In genomic region chr10:43192824-43193223, GRCh38 we compare ENCODE assay signal across 15 cellular contexts.
"Had no signal": no experiment of that assay in that cellular context is flagged by ENCODE, and none has a peak within 500 bp of the region (broad histone marks: within the 10 kb centered on the region; RNA-seq: fewer than 3 reads in every experiment).

No MANE protein-coding gene starts in this region.

- H3K4me3 Mint-ChIP-seq: activated CD4-positive, alpha-beta T cell treated with anti-CD3 and anti-CD28 coated beads, Interleukin-2, amount 10 ng/mL, durations not matched to agents 7 days and 5 days; activated naive CD8-positive, alpha-beta T cell treated with anti-CD3 and anti-CD28 coated beads, Interleukin-2, amount 50 U/mL, for 24 hours; activated T-helper 17 cell treated with anti-CD3 and anti-CD28 coated beads, Interleukin-2, amount 50 U/mL, for 72 hours; dendritic cell treated with granulocyte-macrophage colony-stimulating factor and Interleukin-4, amounts not matched to agents 40 ng/mL and 50 ng/mL, for 4 days; natural killer cell; stimulated activated memory B cell treated with anti-CD40 and anti-IgM and Interleukin-4, amounts not matched to agents 10 μg/mL and 1 μg/mL and 100 μg/mL, for 72 hours; T-helper 2 cell treated with Interferon-gamma antibody and Interleukin-4, amounts not matched to agents 5 μg/mL and 100 μg/mL, for 36 hours had no signal

- H3K9me3 Mint-ChIP-seq: activated CD4-positive, alpha-beta T cell treated with anti-CD3 and anti-CD28 coated beads, Interleukin-2, amount 10 ng/mL, durations not matched to agents 7 days and 5 days; activated naive CD8-positive, alpha-beta T cell treated with anti-CD3 and anti-CD28 coated beads, Interleukin-2, amount 50 U/mL, for 24 hours; activated T-helper 17 cell treated with anti-CD3 and anti-CD28 coated beads, Interleukin-2, amount 50 U/mL, for 72 hours; dendritic cell treated with granulocyte-macrophage colony-stimulating factor and Interleukin-4, amounts not matched to agents 40 ng/mL and 50 ng/mL, for 4 days; natural killer cell; stimulated activated memory B cell treated with anti-CD40 and anti-IgM and Interleukin-4, amounts not matched to agents 10 μg/mL and 1 μg/mL and 100 μg/mL, for 72 hours; T-helper 2 cell treated with Interferon-gamma antibody and Interleukin-4, amounts not matched to agents 5 μg/mL and 100 μg/mL, for 36 hours had no signal

- DNase-seq: activated naive CD4-positive, alpha-beta T cell treated with Interleukin-2 at 50 U/mL for 16 hours; activated naive CD8-positive, alpha-beta T cell treated with anti-CD3 and anti-CD28 coated beads, Interleukin-2, amount 50 U/mL, for 24 hours; activated T-cell treated with anti-CD3 and anti-CD28 coated beads for 4 hours; effector memory CD4-positive, alpha-beta T cell; foreskin melanocyte; mammary epithelial cell; natural killer cell; retina; stimulated activated CD4-positive, alpha-beta T cell treated with anti-CD3 and anti-CD28 coated beads, Interleukin-2, amount 100 ng/mL, for 48 hours had no signal

- H3K27me3 Mint-ChIP-seq: activated CD4-positive, alpha-beta T cell treated with anti-CD3 and anti-CD28 coated beads, Interleukin-2, amount 10 ng/mL, durations not matched to agents 7 days and 5 days; activated naive CD8-positive, alpha-beta T cell treated with anti-CD3 and anti-CD28 coated beads, Interleukin-2, amount 50 U/mL, for 24 hours; activated T-helper 17 cell treated with anti-CD3 and anti-CD28 coated beads, Interleukin-2, amount 50 U/mL, for 72 hours; dendritic cell treated with granulocyte-macrophage colony-stimulating factor and Interleukin-4, amounts not matched to agents 40 ng/mL and 50 ng/mL, for 4 days; stimulated activated memory B cell treated with anti-CD40 and anti-IgM and Interleukin-4, amounts not matched to agents 10 μg/mL and 1 μg/mL and 100 μg/mL, for 72 hours had no signal

- H3K27ac ChIP-seq: neutrophil had no signal

- H3K27ac Mint-ChIP-seq: activated CD4-positive, alpha-beta T cell treated with anti-CD3 and anti-CD28 coated beads, Interleukin-2, amount 10 ng/mL, durations not matched to agents 7 days and 5 days; activated naive CD8-positive, alpha-beta T cell treated with anti-CD3 and anti-CD28 coated beads, Interleukin-2, amount 50 U/mL, for 24 hours; dendritic cell treated with granulocyte-macrophage colony-stimulating factor and Interleukin-4, amounts not matched to agents 40 ng/mL and 50 ng/mL, for 4 days; stimulated activated memory B cell treated with anti-CD40 and anti-IgM and Interleukin-4, amounts not matched to agents 10 μg/mL and 1 μg/mL and 100 μg/mL, for 72 hours had no signal

- ATAC-seq: activated naive CD8-positive, alpha-beta T cell treated with anti-CD3 and anti-CD28 coated beads, Interleukin-2, amount 50 U/mL, for 24 hours; natural killer cell; stimulated activated memory B cell treated with anti-CD40 and anti-IgM and Interleukin-4, amounts not matched to agents 10 μg/mL and 1 μg/mL and 100 μg/mL, for 72 hours had no signal

- H3K9me3 ChIP-seq: neutrophil had no signal

- H3K4me1 Mint-ChIP-seq: activated CD4-positive, alpha-beta T cell treated with anti-CD3 and anti-CD28 coated beads, Interleukin-2, amount 10 ng/mL, durations not matched to agents 7 days and 5 days; activated naive CD8-positive, alpha-beta T cell treated with anti-CD3 and anti-CD28 coated beads, Interleukin-2, amount 50 U/mL, for 24 hours; activated T-helper 17 cell treated with anti-CD3 and anti-CD28 coated beads, Interleukin-2, amount 50 U/mL, for 72 hours; stimulated activated memory B cell treated with anti-CD40 and anti-IgM and Interleukin-4, amounts not matched to agents 10 μg/mL and 1 μg/mL and 100 μg/mL, for 72 hours had no signal

- H3K27me3 ChIP-seq: neutrophil had no signal

- H3K36me3 Mint-ChIP-seq: natural killer cell had no signal
